ENCODE assay signal across 6 cellular contexts in the genomic region with DNA sequence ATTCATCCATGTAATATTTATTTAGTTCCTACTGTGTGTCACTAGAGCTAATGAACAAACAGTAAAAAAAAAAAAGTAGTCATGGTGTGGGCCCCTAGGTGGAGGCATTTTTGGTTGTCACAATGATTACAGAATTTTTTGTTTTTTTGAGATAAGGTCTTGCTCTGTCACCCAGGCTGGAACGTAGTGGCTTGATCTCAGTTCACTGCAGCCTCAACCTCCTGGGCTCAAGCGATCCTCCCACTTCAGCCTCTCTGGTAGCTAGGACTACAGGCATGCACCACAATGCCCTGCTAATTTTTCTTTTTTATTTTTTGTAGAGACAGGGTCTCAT.
"Had no signal": no experiment of that assay in that cellular context is flagged by ENCODE, and none has a peak within 500 bp of the region (broad histone marks: within the 10 kb centered on the region; RNA-seq: fewer than 3 reads in every experiment).

No MANE protein-coding gene starts in this region.

- H3K4me3 ChIP-seq: GM23338 had no signal

- H3K4me2 ChIP-seq: GM23338, KMS-11 had no signal

- H3K9ac ChIP-seq: KMS-11 had no signal

- H3K4me3 Mint-ChIP-seq: GM23338, H9, HFFc6 had no signal

- H3K9me3 Mint-ChIP-seq: GM23338, HFFc6 had no signal

- H3K27ac ChIP-seq: KMS-11 had no signal

- ATAC-seq: GM23338, HCT116 had no signal

- H3K4me1 Mint-ChIP-seq: GM23338, H9 had no signal

- H3K27ac Mint-ChIP-seq: GM23338, H9, HFFc6 had no signal

- DNase-seq: H9, HFFc6, IMR-90 had no signal

- H2AFZ ChIP-seq: GM23338 had no signal
